ENCODE assay signal across 8 cellular contexts in genomic region chr16:28950648-28951409, GRCh38. TPM values are rescaled to one million over a fixed set of nuclear protein-coding genes. Genes with fewer than 3 reads are reported as not detected.
DNase-seq lines count a peak whose midpoint lies in the region; ATAC-seq and TF ChIP-seq lines count a peak whose summit lies in the region.

NFATC2IP (plus strand) TSS chr16:28950937; CDS start chr16:28951012, 75 bp downstream.

- peak within 1 kb of the TSS; percentile 96 for H2AFZ ChIP-seq in smooth muscle cell (ENCODE audit: low read depth)

- no peaks in the 10 kb centered on the region for H3K36me3 ChIP-seq in smooth muscle cell (ENCODE audit: low read depth)

- under 1% methylated on average over 59 of the region's 79 CpGs for WGBS in smooth muscle cell (ENCODE audit: low lambda C conversion rate)

- no peaks in the 10 kb centered on the region for H3F3A ChIP-seq in smooth muscle cell (ENCODE audit: low read depth)

- no peaks in the 10 kb centered on the region for H3K9me3 Mint-ChIP-seq in WTC11

- ATAC-seq in GM18909 (IDR thresholded peaks at IDR 0.05; ENCODE audit: poor library complexity, unreplicated experiment), result peak; percentile 95
- peak; percentile 95 for ATAC-seq in HG03175 (IDR thresholded peaks at IDR 0.05; ENCODE audit: unreplicated experiment)
- peak; percentile 98 for ATAC-seq in WTC11

- H3K4me1 ChIP-seq in smooth muscle cell (ENCODE audit: low read depth), result no peaks in the 10 kb centered on the region

- H3K27me3 Mint-ChIP-seq in WTC11 (ENCODE audit: low read depth), result peaks cover 2% of the 10 kb centered on the region; the same call in 1 of the 2 replicates

- H3K4me2 ChIP-seq in smooth muscle cell, result peak within 1 kb of the TSS; percentile 90

- peak within 1 kb of the TSS; percentile 94 for H3K4me3 Mint-ChIP-seq in WTC11

- H3K4me1 Mint-ChIP-seq in WTC11, result peaks cover 12% of the 10 kb centered on the region

- peaks cover 38% of the 10 kb centered on the region for H3K36me3 Mint-ChIP-seq in WTC11

- no peaks in the 10 kb centered on the region for H3K27me3 ChIP-seq in AG04450 (ENCODE audit: control insufficient read depth, insufficient read depth, low read length)
- no peaks in the 10 kb centered on the region for H3K27me3 ChIP-seq in smooth muscle cell (ENCODE audit: low read depth)

- H3K27ac ChIP-seq in AG04450 (ENCODE audit: low read depth, low read length), result peak within 1 kb of the TSS; percentile 21
- peak within 1 kb of the TSS; percentile 7 for H3K27ac ChIP-seq in smooth muscle cell (ENCODE audit: low read depth)

- POLR2A ChIA-PET in AG04450 (lab: Yijun Ruan, JAX) (interaction anchor here (0.6 to 1.0 kb wide), 3 partner anchors 23 to 88 kb away, joined by 3 to 4 read pairs (median 4); partner anchors contain the start of gene SH2B1), WTC11 (lab: Charles Lee) (interaction anchor here (1.0 kb wide), 1 partner anchor 88 kb away, joined by 3 read pairs; no protein-coding TSS in a partner anchor)

- peak within 1 kb of the TSS; percentile 82 for H3K9ac ChIP-seq in smooth muscle cell (ENCODE audit: low read depth)

- TF ChIP-seq CTCF in AG04450 (IDR thresholded peaks at IDR 0.05; ENCODE audit: low read depth, low read length), result no peak
- no peak for TF ChIP-seq CTCF in WTC11 (IDR thresholded peaks at IDR 0.05)
- no peak for TF ChIP-seq CTCF in cardiac fibroblast (IDR thresholded peaks at IDR 0.05; ENCODE audit: low read depth, low read length)
- no peak for TF ChIP-seq CTCF in smooth muscle cell (IDR thresholded peaks at IDR 0.05; ENCODE audit: borderline replicate concordance, insufficient read depth, poor library complexity, severe bottlenecking)

- H3K9me3 ChIP-seq in AG04450 (ENCODE audit: control insufficient read depth, insufficient read depth, low read length), result no peaks in the 10 kb centered on the region; the same call in 1 of the 2 replicates
- no peaks in the 10 kb centered on the region for H3K9me3 ChIP-seq in smooth muscle cell (replicated peaks; ENCODE audit: low read depth)

- DNase-seq in AG04450 (ENCODE audit: low read depth, low spot score), result peak; percentile 99
- DNase-seq in NCI-H226, result peak; percentile 100
- DNase-seq in WTC11 (ENCODE audit: low spot score), result peak; percentile 99
- peak; percentile 100 for DNase-seq in cardiac fibroblast (ENCODE audit: low read depth in 2 of 2)
- DNase-seq in iPS-NIHi7 (ENCODE audit: extremely low spot score), result peak; percentile 98
- DNase-seq in smooth muscle cell (lab: John Stamatoyannopoulos, UW; ENCODE audit: unreplicated experiment), result peak; percentile 97

- H3K79me2 ChIP-seq in smooth muscle cell (ENCODE audit: low read depth), result peaks cover 17% of the 10 kb centered on the region

- H3K4me3 ChIP-seq in AG04450 (ENCODE audit: low read depth, low read length), result peak within 1 kb of the TSS; percentile 78
- peak within 1 kb of the TSS; percentile 82 to 89 for H3K4me3 ChIP-seq in cardiac fibroblast (replicated peaks in 1 of 2; ENCODE audit: low read depth in 2 of 2, low read length in 2 of 2)
- peak within 1 kb of the TSS; percentile 93 for H3K4me3 ChIP-seq in smooth muscle cell

- CTCF ChIA-PET in AG04450 (lab: Charles Lee), result interaction anchor here (1.0 kb wide), 1 partner anchor 23 kb away, joined by 4 read pairs; no protein-coding TSS in a partner anchor
- CTCF ChIA-PET in WTC11 (lab: Charles Lee), result interaction anchor here (0.6 to 2.3 kb wide), 12 partner anchors 10 to 907 kb away, joined by 3 to 12 read pairs (median 4); partner anchors contain the start of genes SPNS1 and TUFM

- H3K27ac Mint-ChIP-seq in WTC11, result peak within 1 kb of the TSS; percentile 96

- no peaks in the 10 kb centered on the region for H4K20me1 ChIP-seq in smooth muscle cell (ENCODE audit: low read depth)

TF ChIP-seq in WTC11, 78 proteins besides CTCF, POLR2A, EP300 and RAD21 (continues in another document):
- TF ChIP-seq ZNF512 (CRISPR knock-in tag; IDR thresholded peaks at IDR 0.05; ENCODE audit: borderline replicate concordance) (no peak), PRDM15 (CRISPR knock-in tag; IDR thresholded peaks at IDR 0.05) (no peak), NFYB (CRISPR knock-in tag; conservative IDR thresholded peaks at IDR 0.05; ENCODE audit: low read depth) (peak; percentile 97), ZNF532 (CRISPR knock-in tag; IDR thresholded peaks at IDR 0.05; ENCODE audit: borderline replicate concordance) (no peak), SP1 (CRISPR knock-in tag; conservative IDR thresholded peaks at IDR 0.05) (peak; percentile 98), TP53 (CRISPR knock-in tag; IDR thresholded peaks at IDR 0.05) (0 out of 2 replicates have a peak, but pooled peaks have one; percentile 42), NFE2L1 (CRISPR knock-in tag; IDR thresholded peaks at IDR 0.05) (peak; percentile 37; the same call in 1 of the 2 replicates)

RNA-seq across cellular contexts. Expression of gene NFATC2IP, which starts in this region (rescaled TPM):
- 20.7 and 22.3 TPM in 2 replicates for polyA plus RNA-seq in AG04450 (2011; rRNA removed)
- polyA minus RNA-seq in AG04450 (2011; rRNA and poly(A)+ RNA removed), result 17.9 and 18.8 TPM in 2 replicates
- total RNA-seq in WTC11 (2021), result 60.7 to 66.6 TPM (median 64.0 TPM) in 3 replicates
- total RNA-seq in smooth muscle cell, result 9.7 and 19.0 TPM in 2 replicates
- polyA plus RNA-seq in smooth muscle cell, result 13.1 and 15.2 TPM in 2 replicates

Comparison
In these comparisons a context has a peak if more than half of its experiments do, and no peak if none do; other contexts are left out.
1. Peak in every context shown above with its lines: DNase-seq, ATAC-seq, H3K4me3 ChIP-seq and H3K27ac ChIP-seq.